Comparison of ENCODE assay signal across 7 cellular contexts in the genomic region with DNA sequence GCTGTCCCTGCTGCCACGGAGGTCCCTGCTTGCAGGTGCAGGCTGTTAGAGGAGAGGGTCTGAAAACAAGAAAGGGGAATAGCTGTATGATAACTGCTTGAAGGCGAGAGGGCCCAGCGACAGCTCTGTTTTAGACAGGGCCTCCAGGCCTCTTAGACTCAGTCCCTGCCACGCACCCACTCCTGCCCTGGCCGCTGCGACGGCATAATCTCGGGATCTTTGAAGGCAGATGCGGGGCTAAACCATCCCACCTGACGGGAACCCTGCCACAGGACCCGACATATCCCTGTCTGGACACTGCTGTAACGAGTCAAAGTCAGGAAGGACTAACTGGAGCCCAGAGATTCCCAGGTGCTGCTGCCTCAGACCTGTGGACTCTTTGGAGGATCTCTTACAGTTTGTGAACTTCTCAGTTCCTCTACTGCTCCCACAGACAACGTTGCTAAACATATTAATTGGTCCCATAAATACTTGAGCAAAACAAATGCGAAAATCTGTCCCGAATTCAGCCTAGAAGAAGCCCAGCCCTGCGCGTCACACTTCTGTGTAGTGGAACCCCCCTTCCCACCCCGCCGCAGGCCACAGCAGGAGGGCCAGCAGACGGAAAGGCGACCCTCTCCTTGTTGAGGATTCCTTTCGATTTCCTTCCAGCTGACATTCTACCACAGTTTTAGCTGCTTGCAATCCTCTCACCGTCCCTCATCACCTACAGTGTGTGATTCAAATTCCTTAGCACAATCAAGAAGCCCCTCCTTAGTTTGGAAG. TPM values are rescaled to one million over a fixed set of nuclear protein-coding genes. Genes with fewer than 3 reads are reported as not detected.
DNase-seq lines count a peak whose midpoint lies in the region; ATAC-seq and TF ChIP-seq lines count a peak whose summit lies in the region.

No MANE protein-coding gene starts in this region.

- CTCF ChIA-PET in Panc1 (lab: Charles Lee) = interaction anchor here (1.0 kb wide), 1 partner anchor 95 kb away, joined by 3 read pairs; no protein-coding TSS in a partner anchor

- DNase-seq in Panc1 (ENCODE audit: low read depth, low spot score) = no peak
- no peak for DNase-seq in epithelial cell of proximal tubule (ENCODE audit: low read depth)
- DNase-seq in natural killer cell = no peak
- no peak for DNase-seq in ureter (ENCODE audit: low spot score)

- POLR2A ChIA-PET in Panc1 (lab: Charles Lee) = interaction anchor here (0.5 kb wide), 1 partner anchor 168 kb away, joined by 3 read pairs; no protein-coding TSS in a partner anchor

- H3K27ac Mint-ChIP-seq in natural killer cell = peak overlapping the region; percentile 92 to 95

- H3K27me3 Mint-ChIP-seq in natural killer cell (ENCODE audit: low read depth in 2 of 2) = no peaks in the 10 kb centered on the region

- in situ Hi-C loops in Panc1 (cut with HindIII; ENCODE audit: low pct_unique_long_range_greater_than_20kb, low sequenced_read_pairs) = no loop called here

- no peaks in the 10 kb centered on the region for H3K9me3 ChIP-seq in Panc1 (ENCODE audit: control insufficient read depth, insufficient read depth, low read depth, low read length)

- H3K4me3 Mint-ChIP-seq in natural killer cell = peak overlapping the region; percentile 96

- H3K4me3 ChIP-seq in Panc1 (ENCODE audit: low read depth in 2 of 2, low read length in 2 of 2) (peak overlapping the region; percentile 81 to 93), epithelial cell of proximal tubule (ENCODE audit: low read depth, low read length) (peak overlapping the region; percentile 100)

- H3K4me1 Mint-ChIP-seq in natural killer cell = peaks cover 39 to 50% of the 10 kb centered on the region in 2 donors

- H3K9me3 Mint-ChIP-seq in natural killer cell = no peaks in the 10 kb centered on the region

- BruUV-seq in Panc1 (replicated peaks; lab: Mats Ljungman, UMichigan) = TSS peak; percentile 74

- no peaks in the 10 kb centered on the region for H3K27me3 ChIP-seq in Panc1 (ENCODE audit: control insufficient read depth, insufficient read depth, low read length)

- no peaks in the 10 kb centered on the region for H3K36me3 Mint-ChIP-seq in natural killer cell

- peaks cover 3% of the 10 kb centered on the region for H3K36me3 ChIP-seq in Panc1 (ENCODE audit: control insufficient read depth, insufficient read depth, low read length)

- intact Hi-C loops in Panc1 (cut with micrococcal nuclease; ENCODE audit: unreplicated experiment) = loop anchor here (10.0 kb wide), 1 partner anchor 90 kb away; a partner anchor contains a TSS
- intact Hi-C loops in natural killer cell (cut with micrococcal nuclease) = loop anchor here (1.0 to 5.0 kb wide), 5 partner anchors 52 to 296 kb away; a partner anchor contains a TSS

- H3K4me1 ChIP-seq in Panc1 (ENCODE audit: control insufficient read depth, insufficient read depth, low read length) = peaks cover 15% of the 10 kb centered on the region

- TF ChIP-seq CTCF in Panc1 (IDR thresholded peaks at IDR 0.05) (no peak), epithelial cell of proximal tubule (conservative IDR thresholded peaks at IDR 0.05; ENCODE audit: low read depth, low read length) (no peak), natural killer cell (IDR thresholded peaks at IDR 0.05) (no peak)

- peak overlapping the region; percentile 92 for H3K27ac ChIP-seq in Panc1 (ENCODE audit: low read length)

- ATAC-seq in GM18498 (IDR thresholded peaks at IDR 0.05; ENCODE audit: unreplicated experiment) (peak; percentile 21), HG02588 (IDR thresholded peaks at IDR 0.05; ENCODE audit: unreplicated experiment) (peak; percentile 6), Panc1 (peak; percentile 39), natural killer cell (peak in 1 of 3 donors; percentile 1), GM21423 (IDR thresholded peaks at IDR 0.05; ENCODE audit: unreplicated experiment) (no peak)

RNA-seq across cellular contexts. Expression of a gene that starts 1.0 kb away (rescaled TPM):
- total RNA-seq in Panc1 (2021; ENCODE audit: unreplicated experiment) (23.4 TPM), epithelial cell of proximal tubule (34.9 and 51.2 TPM in 2 replicates), natural killer cell (10 to 100 TPM; 18.4 to 27.0 (median 18.6) TPM), ureter (20.4 TPM)
- polyA plus RNA-seq in Panc1 (2012; ENCODE audit: insufficient read length) = 33.4 TPM

RNA-seq across cellular contexts. Expression of a gene that starts 38.3 kb away (rescaled TPM):
- total RNA-seq in Panc1 (2021; ENCODE audit: unreplicated experiment) (2.8 TPM), epithelial cell of proximal tubule (2.1 and 6.4 TPM in 2 replicates), natural killer cell (10 to 100 TPM; 10.9 to 16.3 (median 14.1) TPM), ureter (5.6 TPM)
- polyA plus RNA-seq in Panc1 (2012; ENCODE audit: insufficient read length) = 4.0 TPM
